ENCODE assay signal across 22 cellular contexts in genomic region chr19:40621283-40621682, GRCh38. TPM values are rescaled to one million over a fixed set of nuclear protein-coding genes. Genes with fewer than 3 reads are reported as not detected.
DNase-seq lines count a peak whose midpoint lies in the region; ATAC-seq lines count a peak whose summit lies in the region.
"Had no signal": no experiment of that assay in that cellular context is flagged by ENCODE, and none has a peak within 500 bp of the region (broad histone marks: within the 10 kb centered on the region; RNA-seq: fewer than 3 reads in every experiment).

No MANE protein-coding gene starts in this region.

- ATAC-seq in activated naive CD8-positive, alpha-beta T cell treated with anti-CD3 and anti-CD28 coated beads, Interleukin-2, amount 50 U/mL, for 24 hours = no peak
- ATAC-seq in stimulated activated effector memory CD8-positive, alpha-beta T cell treated with anti-CD3 and anti-CD28 coated beads, Interleukin-12 subunit alpha, Interleukin-12 subunit beta, amount 100 ng/mL, for 72 hours = no peak
- ATAC-seq in Right ventricle myocardium superior (ENCODE audit: poor library complexity) = no peak
- ATAC-seq: CD8-positive, alpha-beta T cell; GM12878 had no signal

- H3K4me3 Mint-ChIP-seq in T-helper 2 cell treated with Interferon-gamma antibody and Interleukin-4, amounts not matched to agents 5 μg/mL and 100 μg/mL, for 36 hours = no peak overlapping the region
- no peak overlapping the region for H3K4me3 Mint-ChIP-seq in activated naive CD4-positive, alpha-beta T cell treated with anti-CD3 and anti-CD28 coated beads, Interleukin-2, amount 50 U/mL, for 24 hours
- H3K4me3 Mint-ChIP-seq in activated naive CD8-positive, alpha-beta T cell treated with anti-CD3 and anti-CD28 coated beads, Interleukin-2, amount 50 U/mL, for 24 hours = no peak overlapping the region
- H3K4me3 Mint-ChIP-seq in stimulated activated effector memory CD8-positive, alpha-beta T cell treated with anti-CD3 and anti-CD28 coated beads, Interleukin-12 subunit alpha, Interleukin-12 subunit beta, amount 100 ng/mL, for 72 hours = no peak overlapping the region
- H3K4me3 Mint-ChIP-seq: CD8-positive, alpha-beta T cell; HFFc6 had no signal

- no peaks in the 10 kb centered on the region for H3K9me3 Mint-ChIP-seq in T-helper 2 cell treated with Interferon-gamma antibody and Interleukin-4, amounts not matched to agents 5 μg/mL and 100 μg/mL, for 36 hours
- H3K9me3 Mint-ChIP-seq in activated naive CD4-positive, alpha-beta T cell treated with anti-CD3 and anti-CD28 coated beads, Interleukin-2, amount 50 U/mL, for 24 hours = no peaks in the 10 kb centered on the region
- no peaks in the 10 kb centered on the region for H3K9me3 Mint-ChIP-seq in activated naive CD8-positive, alpha-beta T cell treated with anti-CD3 and anti-CD28 coated beads, Interleukin-2, amount 50 U/mL, for 24 hours
- no peaks in the 10 kb centered on the region for H3K9me3 Mint-ChIP-seq in stimulated activated effector memory CD8-positive, alpha-beta T cell treated with anti-CD3 and anti-CD28 coated beads, Interleukin-12 subunit alpha, Interleukin-12 subunit beta, amount 100 ng/mL, for 72 hours
- H3K9me3 Mint-ChIP-seq: CD8-positive, alpha-beta T cell; HFFc6 had no signal

- DNase-seq in T-helper 2 cell treated with Interferon-gamma antibody and Interleukin-4, amounts not matched to agents 5 μg/mL and 100 μg/mL, for 36 hours (ENCODE audit: low spot score) = no peak
- DNase-seq in T-helper 2 cell (no peak), ACHN (no peak), Right ventricle myocardium superior (no peak)
- no peak for DNase-seq in activated naive CD4-positive, alpha-beta T cell treated with Interleukin-2 at 50 U/mL for 16 hours
- no peak for DNase-seq in activated naive CD8-positive, alpha-beta T cell treated with anti-CD3 and anti-CD28 coated beads, Interleukin-2, amount 50 U/mL, for 24 hours
- DNase-seq in stimulated activated effector memory CD8-positive, alpha-beta T cell treated with anti-CD3 and anti-CD28 coated beads, Interleukin-12 subunit alpha, Interleukin-12 subunit beta, amount 100 ng/mL, for 72 hours (ENCODE audit: low spot score in 2 of 2) = no peak
- DNase-seq: C1 segment of cervical spinal cord; CD8-positive, alpha-beta T cell; DND-41; H7; HFFc6; MG63; NCI-H1048; NCI-H1417 treated with DMSO at 0.1 percent for 48 hours; NCI-H187; NCI-H446; NCI-H526 treated with DMSO at 0.1 percent for 48 hours; PC-9; RPMI8226 had no signal

- H3K36me3 Mint-ChIP-seq in T-helper 2 cell treated with Interferon-gamma antibody and Interleukin-4, amounts not matched to agents 5 μg/mL and 100 μg/mL, for 36 hours (ENCODE audit: low read depth) = peaks cover 17% of the 10 kb centered on the region
- H3K36me3 Mint-ChIP-seq in activated naive CD4-positive, alpha-beta T cell treated with anti-CD3 and anti-CD28 coated beads, Interleukin-2, amount 50 U/mL, for 24 hours = peaks cover 24% of the 10 kb centered on the region
- H3K36me3 Mint-ChIP-seq in activated naive CD8-positive, alpha-beta T cell treated with anti-CD3 and anti-CD28 coated beads, Interleukin-2, amount 50 U/mL, for 24 hours (ENCODE audit: low read depth) = peaks cover 40% of the 10 kb centered on the region
- peaks cover 100% of the 10 kb centered on the region for H3K36me3 Mint-ChIP-seq in stimulated activated effector memory CD8-positive, alpha-beta T cell treated with anti-CD3 and anti-CD28 coated beads, Interleukin-12 subunit alpha, Interleukin-12 subunit beta, amount 100 ng/mL, for 72 hours

- in situ Hi-C loops in ACHN (cut with HindIII; ENCODE audit: low pct_ligation_motif_present, low pct_unique_long_range_greater_than_20kb, low sequenced_read_pairs) = no loop called here

- no peaks in the 10 kb centered on the region for H3K27me3 Mint-ChIP-seq in T-helper 2 cell treated with Interferon-gamma antibody and Interleukin-4, amounts not matched to agents 5 μg/mL and 100 μg/mL, for 36 hours (ENCODE audit: low read depth)
- no peaks in the 10 kb centered on the region for H3K27me3 Mint-ChIP-seq in activated naive CD4-positive, alpha-beta T cell treated with anti-CD3 and anti-CD28 coated beads, Interleukin-2, amount 50 U/mL, for 24 hours
- no peaks in the 10 kb centered on the region for H3K27me3 Mint-ChIP-seq in activated naive CD8-positive, alpha-beta T cell treated with anti-CD3 and anti-CD28 coated beads, Interleukin-2, amount 50 U/mL, for 24 hours

- peaks cover 7% of the 10 kb centered on the region for H3K4me1 Mint-ChIP-seq in T-helper 2 cell treated with Interferon-gamma antibody and Interleukin-4, amounts not matched to agents 5 μg/mL and 100 μg/mL, for 36 hours (ENCODE audit: low read depth)
- H3K4me1 Mint-ChIP-seq in activated naive CD4-positive, alpha-beta T cell treated with anti-CD3 and anti-CD28 coated beads, Interleukin-2, amount 50 U/mL, for 24 hours = peaks cover 23% of the 10 kb centered on the region
- H3K4me1 Mint-ChIP-seq in activated naive CD8-positive, alpha-beta T cell treated with anti-CD3 and anti-CD28 coated beads, Interleukin-2, amount 50 U/mL, for 24 hours = peaks cover 32% of the 10 kb centered on the region
- H3K4me1 Mint-ChIP-seq in stimulated activated effector memory CD8-positive, alpha-beta T cell treated with anti-CD3 and anti-CD28 coated beads, Interleukin-12 subunit alpha, Interleukin-12 subunit beta, amount 100 ng/mL, for 72 hours = peaks cover 34% of the 10 kb centered on the region

- H3K27ac Mint-ChIP-seq in T-helper 2 cell treated with Interferon-gamma antibody and Interleukin-4, amounts not matched to agents 5 μg/mL and 100 μg/mL, for 36 hours = peak overlapping the region; percentile 60
- peak overlapping the region; percentile 24 for H3K27ac Mint-ChIP-seq in activated naive CD4-positive, alpha-beta T cell treated with anti-CD3 and anti-CD28 coated beads, Interleukin-2, amount 50 U/mL, for 24 hours
- H3K27ac Mint-ChIP-seq in activated naive CD8-positive, alpha-beta T cell treated with anti-CD3 and anti-CD28 coated beads, Interleukin-2, amount 50 U/mL, for 24 hours = peak overlapping the region; percentile 44
- peak overlapping the region; percentile 91 for H3K27ac Mint-ChIP-seq in stimulated activated effector memory CD8-positive, alpha-beta T cell treated with anti-CD3 and anti-CD28 coated beads, Interleukin-12 subunit alpha, Interleukin-12 subunit beta, amount 100 ng/mL, for 72 hours
- H3K27ac Mint-ChIP-seq: CD8-positive, alpha-beta T cell; HFFc6 had no signal

- intact Hi-C loops in Right ventricle myocardium superior (cut with DNase I) = no loop called here

RNA-seq across cellular contexts. Expression of gene LTBP4, which starts 20.1 kb away (rescaled TPM):
- total RNA-seq in Right ventricle myocardium superior = 296 TPM

RNA-seq across cellular contexts. Expression of gene SHKBP1, which starts 44.6 kb away (rescaled TPM):
- 15.7 TPM for total RNA-seq in Right ventricle myocardium superior

Comparison
In these comparisons a context has a peak if more than half of its experiments do, and no peak if none do; other contexts are left out.
1. H3K27ac Mint-ChIP-seq: peak in every context shown above with its lines; median percentile 91 in stimulated activated effector memory CD8-positive, alpha-beta T cell treated with anti-CD3 and anti-CD28 coated beads, Interleukin-12 subunit alpha, Interleukin-12 subunit beta, amount 100 ng/mL, for 72 hours; 60 in T-helper 2 cell treated with Interferon-gamma antibody and Interleukin-4, amounts not matched to agents 5 μg/mL and 100 μg/mL, for 36 hours; 44 in activated naive CD8-positive, alpha-beta T cell treated with anti-CD3 and anti-CD28 coated beads, Interleukin-2, amount 50 U/mL, for 24 hours; 24 in activated naive CD4-positive, alpha-beta T cell treated with anti-CD3 and anti-CD28 coated beads, Interleukin-2, amount 50 U/mL, for 24 hours.